ENCODE assay signal across 1 cellular context in the genomic region with DNA sequence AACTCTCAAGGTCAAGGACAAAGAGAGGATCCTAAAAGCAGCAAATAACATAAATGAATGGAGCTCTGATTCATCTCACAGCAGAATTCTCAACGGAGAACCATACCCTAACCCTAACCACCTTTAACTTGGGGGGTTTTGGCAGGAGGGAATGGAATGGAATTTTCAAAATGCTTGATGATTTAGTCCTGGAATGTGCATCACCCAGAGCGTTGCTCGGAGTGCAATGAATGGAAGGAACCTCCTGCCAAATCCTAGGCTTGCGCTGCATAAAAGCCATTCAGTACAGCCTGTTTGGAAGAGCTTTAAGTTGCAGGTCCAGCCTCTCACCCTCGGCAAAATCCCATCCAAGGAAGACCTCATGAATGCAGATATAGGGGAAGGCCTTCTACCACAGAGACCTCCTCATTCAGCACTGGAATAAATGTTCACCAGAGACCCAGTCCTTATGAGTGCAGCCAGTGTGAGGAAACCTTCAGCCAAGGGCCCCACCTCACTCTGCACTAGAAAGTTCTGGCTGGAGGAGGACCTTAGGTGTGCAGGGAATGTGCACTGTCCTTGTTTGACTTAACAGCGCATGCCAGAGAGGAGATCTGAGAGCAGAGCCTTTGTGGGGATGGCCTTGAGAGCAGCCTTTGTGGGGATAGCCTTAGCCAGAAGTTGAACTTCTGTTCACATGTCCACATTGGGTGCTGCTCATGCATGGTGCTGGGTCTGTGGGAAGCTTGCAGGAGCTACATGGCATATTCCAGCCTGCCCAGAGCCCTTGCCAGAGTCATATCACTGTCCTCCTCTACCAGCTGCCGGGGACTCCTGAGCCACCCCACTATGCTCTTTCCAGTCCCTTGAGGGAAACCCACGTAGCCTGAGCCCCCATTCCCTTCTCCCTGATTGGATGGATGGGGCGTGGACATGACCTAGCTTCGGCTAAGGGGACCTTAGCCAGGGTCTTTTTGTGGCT.
A peak's percentile ranks its signal among the peaks of the same experiment; 100 is the strongest.
TF ChIP-seq lines count a peak whose summit lies in the region.

No MANE protein-coding gene starts in this region.

TF ChIP-seq in HepG2, 621 proteins besides CTCF, POLR2A, EP300 and RAD21 (continued from another document and continues in another):
- TF ChIP-seq KDM1A (CRISPR knock-in tag; IDR thresholded peaks at IDR 0.05) (no peak), ZNF30 (CRISPR knock-in tag; IDR thresholded peaks at IDR 0.05) (no peak), ZNF3 (CRISPR knock-in tag; IDR thresholded peaks at IDR 0.05) (no peak), GPN1 (CRISPR knock-in tag; IDR thresholded peaks at IDR 0.05; ENCODE audit: borderline replicate concordance) (no peak), TCF12 (IDR thresholded peaks at IDR 0.05) (no peak), TCF12 (CRISPR knock-in tag; IDR thresholded peaks at IDR 0.05) (no peak), ZNF616 (CRISPR knock-in tag; IDR thresholded peaks at IDR 0.05; ENCODE audit: low read depth) (no peak), NAIF1 (CRISPR knock-in tag; IDR thresholded peaks at IDR 0.05; ENCODE audit: borderline replicate concordance) (no peak), ARNTL (CRISPR knock-in tag; IDR thresholded peaks at IDR 0.05) (no peak; the same call in 1 of the 2 replicates), ZNF121 (CRISPR knock-in tag; IDR thresholded peaks at IDR 0.05) (no peak), ZNF232 (CRISPR knock-in tag; IDR thresholded peaks at IDR 0.05; ENCODE audit: borderline replicate concordance) (peak; percentile 81; the same call in 1 of the 2 replicates), ZNF768 (CRISPR knock-in tag; IDR thresholded peaks at IDR 0.05) (no peak), ZBTB8A (CRISPR knock-in tag; IDR thresholded peaks at IDR 0.05; ENCODE audit: borderline replicate concordance, low read depth) (no peak), ZNF274 (CRISPR knock-in tag; IDR thresholded peaks at IDR 0.05) (peak; percentile 37; the same call in 1 of the 2 replicates), ZBTB7B (CRISPR knock-in tag; IDR thresholded peaks at IDR 0.05) (peak; percentile 26; the same call in 1 of the 2 replicates), ZBTB20 (CRISPR knock-in tag; IDR thresholded peaks at IDR 0.05; ENCODE audit: borderline replicate concordance, low read depth) (peak; percentile 69; the same call in 1 of the 2 replicates), RORA (CRISPR knock-in tag; IDR thresholded peaks at IDR 0.05) (no peak), PHF21A (CRISPR knock-in tag; IDR thresholded peaks at IDR 0.05) (peak; percentile 48; the same call in 1 of the 2 replicates), ZFAT (CRISPR knock-in tag; conservative IDR thresholded peaks at IDR 0.05) (no peak), RFXAP (CRISPR knock-in tag; IDR thresholded peaks at IDR 0.05; ENCODE audit: borderline replicate concordance) (peak; percentile 66; the same call in 1 of the 2 replicates), JUND (CRISPR knock-in tag; IDR thresholded peaks at IDR 0.05) (no peak), ZNF350 (CRISPR knock-in tag; IDR thresholded peaks at IDR 0.05; ENCODE audit: borderline replicate concordance, low read depth) (peak; percentile 77), ZNF354B (CRISPR knock-in tag; IDR thresholded peaks at IDR 0.05) (no peak)
- TF ChIP-seq, protein P1, sequence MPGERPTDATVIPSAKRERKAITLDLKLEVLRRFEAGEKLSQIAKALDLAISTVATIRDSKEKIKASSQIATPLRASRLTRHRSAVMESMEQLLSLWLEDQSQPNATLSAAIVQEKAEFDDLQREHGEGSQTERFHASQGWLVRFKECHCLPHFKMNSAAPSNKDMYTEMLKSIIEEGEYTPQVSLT (CRISPR knock-in tag; IDR thresholded peaks at IDR 0.05; ENCODE audit: borderline replicate concordance, low read depth): no peak
- TF ChIP-seq, protein P2, sequence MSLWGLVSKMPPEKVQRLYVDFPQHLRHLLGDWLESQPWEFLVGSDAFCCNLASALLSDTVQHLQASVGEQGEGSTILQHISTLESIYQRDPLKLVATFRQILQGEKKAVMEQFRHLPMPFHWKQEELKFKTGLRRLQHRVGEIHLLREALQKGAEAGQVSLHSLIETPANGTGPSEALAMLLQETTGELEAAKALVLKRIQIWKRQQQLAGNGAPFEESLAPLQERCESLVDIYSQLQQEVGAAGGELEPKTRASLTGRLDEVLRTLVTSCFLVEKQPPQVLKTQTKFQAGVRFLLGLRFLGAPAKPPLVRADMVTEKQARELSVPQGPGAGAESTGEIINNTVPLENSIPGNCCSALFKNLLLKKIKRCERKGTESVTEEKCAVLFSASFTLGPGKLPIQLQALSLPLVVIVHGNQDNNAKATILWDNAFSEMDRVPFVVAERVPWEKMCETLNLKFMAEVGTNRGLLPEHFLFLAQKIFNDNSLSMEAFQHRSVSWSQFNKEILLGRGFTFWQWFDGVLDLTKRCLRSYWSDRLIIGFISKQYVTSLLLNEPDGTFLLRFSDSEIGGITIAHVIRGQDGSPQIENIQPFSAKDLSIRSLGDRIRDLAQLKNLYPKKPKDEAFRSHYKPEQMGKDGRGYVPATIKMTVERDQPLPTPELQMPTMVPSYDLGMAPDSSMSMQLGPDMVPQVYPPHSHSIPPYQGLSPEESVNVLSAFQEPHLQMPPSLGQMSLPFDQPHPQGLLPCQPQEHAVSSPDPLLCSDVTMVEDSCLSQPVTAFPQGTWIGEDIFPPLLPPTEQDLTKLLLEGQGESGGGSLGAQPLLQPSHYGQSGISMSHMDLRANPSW (CRISPR knock-in tag; IDR thresholded peaks at IDR 0.05; ENCODE audit: borderline replicate concordance): no peak
- TF ChIP-seq, protein P3, sequence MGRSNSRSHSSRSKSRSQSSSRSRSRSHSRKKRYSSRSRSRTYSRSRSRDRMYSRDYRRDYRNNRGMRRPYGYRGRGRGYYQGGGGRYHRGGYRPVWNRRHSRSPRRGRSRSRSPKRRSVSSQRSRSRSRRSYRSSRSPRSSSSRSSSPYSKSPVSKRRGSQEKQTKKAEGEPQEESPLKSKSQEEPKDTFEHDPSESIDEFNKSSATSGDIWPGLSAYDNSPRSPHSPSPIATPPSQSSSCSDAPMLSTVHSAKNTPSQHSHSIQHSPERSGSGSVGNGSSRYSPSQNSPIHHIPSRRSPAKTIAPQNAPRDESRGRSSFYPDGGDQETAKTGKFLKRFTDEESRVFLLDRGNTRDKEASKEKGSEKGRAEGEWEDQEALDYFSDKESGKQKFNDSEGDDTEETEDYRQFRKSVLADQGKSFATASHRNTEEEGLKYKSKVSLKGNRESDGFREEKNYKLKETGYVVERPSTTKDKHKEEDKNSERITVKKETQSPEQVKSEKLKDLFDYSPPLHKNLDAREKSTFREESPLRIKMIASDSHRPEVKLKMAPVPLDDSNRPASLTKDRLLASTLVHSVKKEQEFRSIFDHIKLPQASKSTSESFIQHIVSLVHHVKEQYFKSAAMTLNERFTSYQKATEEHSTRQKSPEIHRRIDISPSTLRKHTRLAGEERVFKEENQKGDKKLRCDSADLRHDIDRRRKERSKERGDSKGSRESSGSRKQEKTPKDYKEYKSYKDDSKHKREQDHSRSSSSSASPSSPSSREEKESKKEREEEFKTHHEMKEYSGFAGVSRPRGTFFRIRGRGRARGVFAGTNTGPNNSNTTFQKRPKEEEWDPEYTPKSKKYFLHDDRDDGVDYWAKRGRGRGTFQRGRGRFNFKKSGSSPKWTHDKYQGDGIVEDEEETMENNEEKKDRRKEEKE (IDR thresholded peaks at IDR 0.05): no peak
- TF ChIP-seq, protein P4, sequence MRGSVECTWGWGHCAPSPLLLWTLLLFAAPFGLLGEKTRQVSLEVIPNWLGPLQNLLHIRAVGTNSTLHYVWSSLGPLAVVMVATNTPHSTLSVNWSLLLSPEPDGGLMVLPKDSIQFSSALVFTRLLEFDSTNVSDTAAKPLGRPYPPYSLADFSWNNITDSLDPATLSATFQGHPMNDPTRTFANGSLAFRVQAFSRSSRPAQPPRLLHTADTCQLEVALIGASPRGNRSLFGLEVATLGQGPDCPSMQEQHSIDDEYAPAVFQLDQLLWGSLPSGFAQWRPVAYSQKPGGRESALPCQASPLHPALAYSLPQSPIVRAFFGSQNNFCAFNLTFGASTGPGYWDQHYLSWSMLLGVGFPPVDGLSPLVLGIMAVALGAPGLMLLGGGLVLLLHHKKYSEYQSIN (CRISPR knock-in tag; IDR thresholded peaks at IDR 0.05; ENCODE audit: borderline replicate concordance): no peak
- TF ChIP-seq, protein P5, sequence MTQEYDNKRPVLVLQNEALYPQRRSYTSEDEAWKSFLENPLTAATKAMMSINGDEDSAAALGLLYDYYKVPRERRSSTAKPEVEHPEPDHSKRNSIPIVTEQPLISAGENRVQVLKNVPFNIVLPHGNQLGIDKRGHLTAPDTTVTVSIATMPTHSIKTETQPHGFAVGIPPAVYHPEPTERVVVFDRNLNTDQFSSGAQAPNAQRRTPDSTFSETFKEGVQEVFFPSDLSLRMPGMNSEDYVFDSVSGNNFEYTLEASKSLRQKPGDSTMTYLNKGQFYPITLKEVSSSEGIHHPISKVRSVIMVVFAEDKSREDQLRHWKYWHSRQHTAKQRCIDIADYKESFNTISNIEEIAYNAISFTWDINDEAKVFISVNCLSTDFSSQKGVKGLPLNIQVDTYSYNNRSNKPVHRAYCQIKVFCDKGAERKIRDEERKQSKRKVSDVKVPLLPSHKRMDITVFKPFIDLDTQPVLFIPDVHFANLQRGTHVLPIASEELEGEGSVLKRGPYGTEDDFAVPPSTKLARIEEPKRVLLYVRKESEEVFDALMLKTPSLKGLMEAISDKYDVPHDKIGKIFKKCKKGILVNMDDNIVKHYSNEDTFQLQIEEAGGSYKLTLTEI (CRISPR knock-in tag; conservative IDR thresholded peaks at IDR 0.05): no peak
- TF ChIP-seq, protein P6, sequence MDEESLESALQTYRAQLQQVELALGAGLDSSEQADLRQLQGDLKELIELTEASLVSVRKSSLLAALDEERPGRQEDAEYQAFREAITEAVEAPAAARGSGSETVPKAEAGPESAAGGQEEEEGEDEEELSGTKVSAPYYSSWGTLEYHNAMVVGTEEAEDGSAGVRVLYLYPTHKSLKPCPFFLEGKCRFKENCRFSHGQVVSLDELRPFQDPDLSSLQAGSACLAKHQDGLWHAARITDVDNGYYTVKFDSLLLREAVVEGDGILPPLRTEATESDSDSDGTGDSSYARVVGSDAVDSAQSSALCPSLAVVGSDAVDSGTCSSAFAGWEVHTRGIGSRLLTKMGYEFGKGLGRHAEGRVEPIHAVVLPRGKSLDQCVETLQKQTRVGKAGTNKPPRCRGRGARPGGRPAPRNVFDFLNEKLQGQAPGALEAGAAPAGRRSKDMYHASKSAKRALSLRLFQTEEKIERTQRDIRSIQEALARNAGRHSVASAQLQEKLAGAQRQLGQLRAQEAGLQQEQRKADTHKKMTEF (CRISPR knock-in tag; IDR thresholded peaks at IDR 0.05): peak; percentile 38; the same call in 1 of the 2 replicates
- TF ChIP-seq, protein P7, sequence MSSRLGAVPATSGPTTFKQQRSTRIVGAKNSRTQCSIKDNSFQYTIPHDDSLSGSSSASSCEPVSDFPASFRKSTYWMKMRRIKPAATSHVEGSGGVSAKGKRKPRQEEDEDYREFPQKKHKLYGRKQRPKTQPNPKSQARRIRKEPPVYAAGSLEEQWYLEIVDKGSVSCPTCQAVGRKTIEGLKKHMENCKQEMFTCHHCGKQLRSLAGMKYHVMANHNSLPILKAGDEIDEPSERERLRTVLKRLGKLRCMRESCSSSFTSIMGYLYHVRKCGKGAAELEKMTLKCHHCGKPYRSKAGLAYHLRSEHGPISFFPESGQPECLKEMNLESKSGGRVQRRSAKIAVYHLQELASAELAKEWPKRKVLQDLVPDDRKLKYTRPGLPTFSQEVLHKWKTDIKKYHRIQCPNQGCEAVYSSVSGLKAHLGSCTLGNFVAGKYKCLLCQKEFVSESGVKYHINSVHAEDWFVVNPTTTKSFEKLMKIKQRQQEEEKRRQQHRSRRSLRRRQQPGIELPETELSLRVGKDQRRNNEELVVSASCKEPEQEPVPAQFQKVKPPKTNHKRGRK (CRISPR knock-in tag; IDR thresholded peaks at IDR 0.05): 0 out of 2 replicates have a peak, but pooled peaks have one; percentile 33
- TF ChIP-seq, protein P8, sequence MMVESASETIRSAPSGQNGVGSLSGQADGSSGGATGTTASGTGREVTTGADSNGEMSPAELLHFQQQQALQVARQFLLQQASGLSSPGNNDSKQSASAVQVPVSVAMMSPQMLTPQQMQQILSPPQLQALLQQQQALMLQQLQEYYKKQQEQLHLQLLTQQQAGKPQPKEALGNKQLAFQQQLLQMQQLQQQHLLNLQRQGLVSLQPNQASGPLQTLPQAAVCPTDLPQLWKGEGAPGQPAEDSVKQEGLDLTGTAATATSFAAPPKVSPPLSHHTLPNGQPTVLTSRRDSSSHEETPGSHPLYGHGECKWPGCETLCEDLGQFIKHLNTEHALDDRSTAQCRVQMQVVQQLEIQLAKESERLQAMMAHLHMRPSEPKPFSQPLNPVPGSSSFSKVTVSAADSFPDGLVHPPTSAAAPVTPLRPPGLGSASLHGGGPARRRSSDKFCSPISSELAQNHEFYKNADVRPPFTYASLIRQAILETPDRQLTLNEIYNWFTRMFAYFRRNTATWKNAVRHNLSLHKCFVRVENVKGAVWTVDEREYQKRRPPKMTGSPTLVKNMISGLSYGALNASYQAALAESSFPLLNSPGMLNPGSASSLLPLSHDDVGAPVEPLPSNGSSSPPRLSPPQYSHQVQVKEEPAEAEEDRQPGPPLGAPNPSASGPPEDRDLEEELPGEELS (CRISPR knock-in tag; IDR thresholded peaks at IDR 0.05): peak; percentile 39; the same call in 1 of the 2 replicates
- TF ChIP-seq, protein P9, sequence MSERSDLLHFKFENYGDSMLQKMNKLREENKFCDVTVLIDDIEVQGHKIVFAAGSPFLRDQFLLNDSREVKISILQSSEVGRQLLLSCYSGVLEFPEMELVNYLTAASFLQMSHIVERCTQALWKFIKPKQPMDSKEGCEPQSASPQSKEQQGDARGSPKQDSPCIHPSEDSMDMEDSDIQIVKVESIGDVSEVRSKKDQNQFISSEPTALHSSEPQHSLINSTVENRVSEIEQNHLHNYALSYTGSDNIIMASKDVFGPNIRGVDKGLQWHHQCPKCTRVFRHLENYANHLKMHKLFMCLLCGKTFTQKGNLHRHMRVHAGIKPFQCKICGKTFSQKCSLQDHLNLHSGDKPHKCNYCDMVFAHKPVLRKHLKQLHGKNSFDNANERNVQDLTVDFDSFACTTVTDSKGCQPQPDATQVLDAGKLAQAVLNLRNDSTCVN (CRISPR knock-in tag; IDR thresholded peaks at IDR 0.05; ENCODE audit: borderline replicate concordance): 0 out of 2 replicates have a peak, but pooled peaks have one; percentile 39
- TF ChIP-seq, protein P10, sequence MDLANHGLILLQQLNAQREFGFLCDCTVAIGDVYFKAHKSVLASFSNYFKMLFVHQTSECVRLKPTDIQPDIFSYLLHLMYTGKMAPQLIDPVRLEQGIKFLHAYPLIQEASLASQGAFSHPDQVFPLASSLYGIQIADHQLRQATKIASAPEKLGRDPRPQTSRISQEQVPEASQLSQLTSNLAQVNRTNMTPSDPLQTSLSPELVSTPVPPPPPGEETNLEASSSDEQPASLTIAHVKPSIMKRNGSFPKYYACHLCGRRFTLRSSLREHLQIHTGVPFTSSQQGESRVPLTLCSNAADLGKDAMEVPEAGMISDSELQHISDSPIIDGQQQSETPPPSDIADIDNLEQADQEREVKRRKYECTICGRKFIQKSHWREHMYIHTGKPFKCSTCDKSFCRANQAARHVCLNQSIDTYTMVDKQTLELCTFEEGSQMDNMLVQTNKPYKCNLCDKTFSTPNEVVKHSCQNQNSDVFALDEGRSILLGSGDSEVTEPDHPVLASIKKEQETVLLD (CRISPR knock-in tag; IDR thresholded peaks at IDR 0.05; ENCODE audit: low read depth): no peak
